16 cellular contexts compared by ENCODE assay signal in the genomic region with DNA sequence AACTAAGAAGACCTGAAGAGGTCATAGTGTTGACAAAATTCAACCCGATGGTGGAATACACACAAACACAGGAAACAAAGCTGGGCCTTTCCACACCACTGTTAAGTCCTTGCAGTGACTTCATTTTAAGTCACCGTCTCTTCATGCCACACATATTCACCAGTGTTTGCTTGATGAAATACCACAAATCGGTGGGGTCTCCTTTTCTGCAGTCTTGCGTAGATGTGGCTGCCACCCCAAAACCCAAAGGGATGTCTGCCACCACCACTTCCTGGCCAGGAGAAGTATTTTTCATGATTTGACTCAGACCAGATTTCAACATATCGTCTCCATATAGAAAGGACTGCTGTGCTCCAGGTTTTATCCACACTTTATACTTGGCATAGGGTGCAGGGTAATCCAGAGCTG. TPM values are rescaled to one million over a fixed set of nuclear protein-coding genes. Genes with fewer than 3 reads are reported as not detected.
DNase-seq lines count a peak whose midpoint lies in the region; ATAC-seq and TF ChIP-seq lines count a peak whose summit lies in the region.
"Had no signal": no experiment of that assay in that cellular context is flagged by ENCODE, and none has a peak within 500 bp of the region (broad histone marks: within the 10 kb centered on the region; RNA-seq: fewer than 3 reads in every experiment).

No MANE protein-coding gene starts in this region.

- DNase-seq in activated CD4-positive, alpha-beta T cell treated with anti-CD3 and anti-CD28 coated beads, Interleukin-2, amount 10 ng/mL, durations not matched to agents 7 days and 5 days = peak; percentile 22
- no peak for DNase-seq in activated CD4-positive, alpha-beta T cell treated with anti-CD3 and anti-CD28 coated beads, Interleukin-2, amount 50 U/mL, for 1 hour
- DNase-seq in WTC11 (ENCODE audit: low spot score) = no peak
- peak; percentile 17 to 33 (median 29) for DNase-seq in effector memory CD8-positive, alpha-beta T cell
- DNase-seq in NOMO-1 treated with DMSO at 0.1 percent for 48 hours (lab: John Stamatoyannopoulos, UW; ENCODE audit: unreplicated experiment) = no peak
- no peak for DNase-seq in Kasumi-1 (lab: John Stamatoyannopoulos, UW)
- DNase-seq: activated CD4-positive, CD25-positive, alpha-beta regulatory T cell; Caco-2; erythroblast; heart right ventricle; NCI-H1417; NCI-H446 treated with DMSO at 0.1 percent for 48 hours; PC-9 had no signal

- CTCF ChIA-PET in activated CD4-positive, alpha-beta T cell treated with anti-CD3 and anti-CD28 coated beads, Interleukin-2, amount 10 ng/mL, durations not matched to agents 7 days and 5 days (lab: Charles Lee) = interaction anchor here (1.0 to 3.1 kb wide), 2 partner anchors 11 to 20 kb away, joined by 3 to 10 read pairs; a partner anchor contains a TSS
- CTCF ChIA-PET in WTC11 (lab: Charles Lee) = no interaction called here

- POLR2A ChIA-PET in activated CD4-positive, alpha-beta T cell treated with anti-CD3 and anti-CD28 coated beads, Interleukin-2, amount 10 ng/mL, durations not matched to agents 7 days and 5 days (lab: Charles Lee) = no interaction called here
- POLR2A ChIA-PET in WTC11 (lab: Charles Lee) = no interaction called here

- no peak for ATAC-seq in WTC11
- ATAC-seq in effector memory CD8-positive, alpha-beta T cell (replicated peaks) = peak; percentile 92
- ATAC-seq in GM21528 (IDR thresholded peaks at IDR 0.05; ENCODE audit: low FRiP score, unreplicated experiment) = no peak
- ATAC-seq: heart right ventricle had no signal

- H3K27ac Mint-ChIP-seq in activated CD4-positive, alpha-beta T cell treated with anti-CD3 and anti-CD28 coated beads, Interleukin-2, amount 10 ng/mL, durations not matched to agents 7 days and 5 days = no peak overlapping the region
- 0 out of 2 replicates have a peak overlapping the region, but pooled peaks have one; percentile 71 for H3K27ac Mint-ChIP-seq in WTC11
- H3K27ac Mint-ChIP-seq in effector memory CD8-positive, alpha-beta T cell = peak overlapping the region; percentile 84 to 88
- H3K27ac Mint-ChIP-seq in stimulated activated naive CD8-positive, alpha-beta T cell treated with anti-CD3 and anti-CD28 coated beads, Interleukin-15, Interleukin-2, amounts not matched to agents 100 ng/mL and 50 ng/mL, for 24 hours = peak overlapping the region; percentile 56

- no peak overlapping the region for H3K4me3 Mint-ChIP-seq in activated CD4-positive, alpha-beta T cell treated with anti-CD3 and anti-CD28 coated beads, Interleukin-2, amount 10 ng/mL, durations not matched to agents 7 days and 5 days
- no peak overlapping the region for H3K4me3 Mint-ChIP-seq in WTC11
- H3K4me3 Mint-ChIP-seq in effector memory CD8-positive, alpha-beta T cell = peak overlapping the region; percentile 50 to 54
- H3K4me3 Mint-ChIP-seq in stimulated activated naive CD8-positive, alpha-beta T cell treated with anti-CD3 and anti-CD28 coated beads, Interleukin-15, Interleukin-2, amounts not matched to agents 100 ng/mL and 50 ng/mL, for 24 hours = no peak overlapping the region

- TF ChIP-seq CTCF in WTC11 (IDR thresholded peaks at IDR 0.05) = no peak

- peaks cover 4% of the 10 kb centered on the region for H3K36me3 Mint-ChIP-seq in activated CD4-positive, alpha-beta T cell treated with anti-CD3 and anti-CD28 coated beads, Interleukin-2, amount 10 ng/mL, durations not matched to agents 7 days and 5 days (ENCODE audit: low read depth)
- no peaks in the 10 kb centered on the region for H3K36me3 Mint-ChIP-seq in WTC11
- H3K36me3 Mint-ChIP-seq in effector memory CD8-positive, alpha-beta T cell (ENCODE audit: insufficient read depth) = peaks cover 11% of the 10 kb centered on the region
- H3K36me3 Mint-ChIP-seq in stimulated activated naive CD8-positive, alpha-beta T cell treated with anti-CD3 and anti-CD28 coated beads, Interleukin-15, Interleukin-2, amounts not matched to agents 100 ng/mL and 50 ng/mL, for 24 hours (ENCODE audit: low read depth) = peaks cover 24% of the 10 kb centered on the region

- peaks cover 14% of the 10 kb centered on the region for H3K4me1 Mint-ChIP-seq in activated CD4-positive, alpha-beta T cell treated with anti-CD3 and anti-CD28 coated beads, Interleukin-2, amount 10 ng/mL, durations not matched to agents 7 days and 5 days
- peaks cover 21% of the 10 kb centered on the region for H3K4me1 Mint-ChIP-seq in WTC11
- peaks cover 25 to 28% of the 10 kb centered on the region in 2 donors for H3K4me1 Mint-ChIP-seq in effector memory CD8-positive, alpha-beta T cell (ENCODE audit: low read depth in 2 of 2)
- H3K4me1 Mint-ChIP-seq in stimulated activated naive CD8-positive, alpha-beta T cell treated with anti-CD3 and anti-CD28 coated beads, Interleukin-15, Interleukin-2, amounts not matched to agents 100 ng/mL and 50 ng/mL, for 24 hours (ENCODE audit: low read depth) = peaks cover 15% of the 10 kb centered on the region

- H3K9me3 Mint-ChIP-seq in activated CD4-positive, alpha-beta T cell treated with anti-CD3 and anti-CD28 coated beads, Interleukin-2, amount 10 ng/mL, durations not matched to agents 7 days and 5 days = no peaks in the 10 kb centered on the region
- H3K9me3 Mint-ChIP-seq in WTC11 = no peaks in the 10 kb centered on the region
- H3K9me3 Mint-ChIP-seq in effector memory CD8-positive, alpha-beta T cell = no peaks in the 10 kb centered on the region
- H3K9me3 Mint-ChIP-seq in stimulated activated naive CD8-positive, alpha-beta T cell treated with anti-CD3 and anti-CD28 coated beads, Interleukin-15, Interleukin-2, amounts not matched to agents 100 ng/mL and 50 ng/mL, for 24 hours = no peaks in the 10 kb centered on the region

- H3K27me3 Mint-ChIP-seq in activated CD4-positive, alpha-beta T cell treated with anti-CD3 and anti-CD28 coated beads, Interleukin-2, amount 10 ng/mL, durations not matched to agents 7 days and 5 days = no peaks in the 10 kb centered on the region
- no peaks in the 10 kb centered on the region for H3K27me3 Mint-ChIP-seq in WTC11 (ENCODE audit: low read depth)
- no peaks in the 10 kb centered on the region for H3K27me3 Mint-ChIP-seq in effector memory CD8-positive, alpha-beta T cell
- H3K27me3 Mint-ChIP-seq in stimulated activated naive CD8-positive, alpha-beta T cell treated with anti-CD3 and anti-CD28 coated beads, Interleukin-15, Interleukin-2, amounts not matched to agents 100 ng/mL and 50 ng/mL, for 24 hours = no peaks in the 10 kb centered on the region

TF ChIP-seq in WTC11, 78 proteins besides CTCF, POLR2A, EP300 and RAD21:
- TF ChIP-seq ZNF232 (CRISPR knock-in tag; IDR thresholded peaks at IDR 0.05) = no peak
- TF ChIP-seq, protein P1, sequence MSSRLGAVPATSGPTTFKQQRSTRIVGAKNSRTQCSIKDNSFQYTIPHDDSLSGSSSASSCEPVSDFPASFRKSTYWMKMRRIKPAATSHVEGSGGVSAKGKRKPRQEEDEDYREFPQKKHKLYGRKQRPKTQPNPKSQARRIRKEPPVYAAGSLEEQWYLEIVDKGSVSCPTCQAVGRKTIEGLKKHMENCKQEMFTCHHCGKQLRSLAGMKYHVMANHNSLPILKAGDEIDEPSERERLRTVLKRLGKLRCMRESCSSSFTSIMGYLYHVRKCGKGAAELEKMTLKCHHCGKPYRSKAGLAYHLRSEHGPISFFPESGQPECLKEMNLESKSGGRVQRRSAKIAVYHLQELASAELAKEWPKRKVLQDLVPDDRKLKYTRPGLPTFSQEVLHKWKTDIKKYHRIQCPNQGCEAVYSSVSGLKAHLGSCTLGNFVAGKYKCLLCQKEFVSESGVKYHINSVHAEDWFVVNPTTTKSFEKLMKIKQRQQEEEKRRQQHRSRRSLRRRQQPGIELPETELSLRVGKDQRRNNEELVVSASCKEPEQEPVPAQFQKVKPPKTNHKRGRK (CRISPR knock-in tag; IDR thresholded peaks at IDR 0.05; ENCODE audit: borderline replicate concordance) = no peak

RNA-seq across cellular contexts. Expression of a gene that starts 11.0 kb away (rescaled TPM):
- total RNA-seq in activated CD4-positive, alpha-beta T cell treated with anti-CD3 and anti-CD28 coated beads, Interleukin-2, amount 10 ng/mL, durations not matched to agents 7 days and 5 days = not detected
- total RNA-seq in WTC11 (2021) = 0.07 to 0.32 TPM in 2 of 3 replicates, not detected in the other
- total RNA-seq: Caco-2, PC-9, subcutaneous adipose tissue had no signal

RNA-seq across cellular contexts. Expression of a gene that starts 36.3 kb away (rescaled TPM):
- 10 to 100 TPM; 30.2 to 31.7 TPM for total RNA-seq in activated CD4-positive, alpha-beta T cell treated with anti-CD3 and anti-CD28 coated beads, Interleukin-2, amount 10 ng/mL, durations not matched to agents 7 days and 5 days
- 67.1 to 70.1 TPM (median 67.9 TPM) in 3 replicates for total RNA-seq in WTC11 (2021)

Comparison
In these comparisons a context has a peak if more than half of its experiments do, and no peak if none do; other contexts are left out.
1. DNase-seq: peak in activated CD4-positive, alpha-beta T cell treated with anti-CD3 and anti-CD28 coated beads, Interleukin-2, amount 10 ng/mL, durations not matched to agents 7 days and 5 days (single experiment) and effector memory CD8-positive, alpha-beta T cell (3 of 3); none in activated CD4-positive, alpha-beta T cell treated with anti-CD3 and anti-CD28 coated beads, Interleukin-2, amount 50 U/mL, for 1 hour (single experiment), WTC11 (single experiment), NOMO-1 treated with DMSO at 0.1 percent for 48 hours (single experiment) and Kasumi-1 (0 of 2).
2. H3K4me3 Mint-ChIP-seq: peak in effector memory CD8-positive, alpha-beta T cell (2 of 2); none in activated CD4-positive, alpha-beta T cell treated with anti-CD3 and anti-CD28 coated beads, Interleukin-2, amount 10 ng/mL, durations not matched to agents 7 days and 5 days (single experiment), WTC11 (single experiment) and stimulated activated naive CD8-positive, alpha-beta T cell treated with anti-CD3 and anti-CD28 coated beads, Interleukin-15, Interleukin-2, amounts not matched to agents 100 ng/mL and 50 ng/mL, for 24 hours (single experiment).